In genomic region chr14:39122330-39123138, GRCh38 we compare ENCODE assay signal across 22 cellular contexts.
"Had no signal": no experiment of that assay in that cellular context is flagged by ENCODE, and none has a peak within 500 bp of the region (broad histone marks: within the 10 kb centered on the region; RNA-seq: fewer than 3 reads in every experiment).

No MANE protein-coding gene starts in this region.

- H3K27me3 Mint-ChIP-seq: activated T-helper 17 cell treated with anti-CD3 and anti-CD28 coated beads, Interleukin-2, amount 50 U/mL, for 72 hours; naive thymus-derived CD8-positive, alpha-beta T cell; progenitor cell of endocrine pancreas; stimulated activated naive CD8-positive, alpha-beta T cell treated with anti-CD3 and anti-CD28 coated beads, Interleukin-15, amount 100 ng/mL, for 72 hours had no signal

- H3K36me3 Mint-ChIP-seq: activated naive CD4-positive, alpha-beta T cell treated with anti-CD3 and anti-CD28 coated beads, Interleukin-2, amount 50 U/mL, for 72 hours had no signal

- H3K4me3 Mint-ChIP-seq: activated CD8-positive, alpha-beta T cell treated with anti-CD3 and anti-CD28 coated beads, Interleukin-2, amount 10 ng/mL, durations not matched to agents 7 days and 5 days; activated T-helper 17 cell treated with anti-CD3 and anti-CD28 coated beads, Interleukin-2, amount 50 U/mL, for 72 hours; endodermal cell; mesothelial cell of epicardium; naive thymus-derived CD8-positive, alpha-beta T cell; stimulated activated effector memory CD8-positive, alpha-beta T cell treated with anti-CD3 and anti-CD28 coated beads, Interleukin-12 subunit alpha, Interleukin-12 subunit beta, amount 100 ng/mL, for 72 hours; stimulated activated naive CD8-positive, alpha-beta T cell treated with anti-CD3 and anti-CD28 coated beads, Interleukin-15, amount 100 ng/mL, for 72 hours had no signal

- DNase-seq: activated CD4-positive, alpha-beta T cell treated with anti-CD3 and anti-CD28 coated beads, Interleukin-2, amount 50 U/mL, for 1 hour; activated CD4-positive, CD25-positive, alpha-beta regulatory T cell treated with anti-CD3 and anti-CD28 coated beads, Interleukin-2, amount 50 U/mL, for 72 hours; activated CD8-positive, alpha-beta T cell treated with anti-CD3 and anti-CD28 coated beads, Interleukin-2, amount 10 ng/mL, durations not matched to agents 7 days and 5 days; activated T-cell treated with anti-CD3 and anti-CD28 coated beads, Interleukin-2, amount 50 U/mL, for 1 hour; adrenal gland; cortex of kidney; endodermal cell; esophagus squamous epithelium; heart left ventricle; islet precursor cell; left cardiac atrium; naive thymus-derived CD8-positive, alpha-beta T cell; stimulated activated CD4-positive, alpha-beta T cell treated with anti-CD3 and anti-CD28 coated beads, Interleukin-1b, Interleukin-23, amount 100 ng/mL, for 48 hours; stimulated activated naive CD8-positive, alpha-beta T cell treated with anti-CD3 and anti-CD28 coated beads, Interleukin-15, amount 100 ng/mL, for 72 hours; T-helper 1 cell; transverse colon; WERI-Rb-1 had no signal

- H3K27ac Mint-ChIP-seq: activated CD8-positive, alpha-beta T cell treated with anti-CD3 and anti-CD28 coated beads, Interleukin-2, amount 10 ng/mL, durations not matched to agents 7 days and 5 days; activated T-helper 17 cell treated with anti-CD3 and anti-CD28 coated beads, Interleukin-2, amount 50 U/mL, for 72 hours; endodermal cell; mesothelial cell of epicardium; progenitor cell of endocrine pancreas; stimulated activated effector memory CD8-positive, alpha-beta T cell treated with anti-CD3 and anti-CD28 coated beads, Interleukin-12 subunit alpha, Interleukin-12 subunit beta, amount 100 ng/mL, for 72 hours had no signal

- H3K4me1 Mint-ChIP-seq: activated T-helper 17 cell treated with anti-CD3 and anti-CD28 coated beads, Interleukin-2, amount 50 U/mL, for 72 hours; endodermal cell; mesothelial cell of epicardium; stimulated activated effector memory CD8-positive, alpha-beta T cell treated with anti-CD3 and anti-CD28 coated beads, Interleukin-12 subunit alpha, Interleukin-12 subunit beta, amount 100 ng/mL, for 72 hours; stimulated activated naive CD8-positive, alpha-beta T cell treated with anti-CD3 and anti-CD28 coated beads, Interleukin-15, amount 100 ng/mL, for 72 hours had no signal

- H3K9me3 Mint-ChIP-seq: activated naive CD4-positive, alpha-beta T cell treated with anti-CD3 and anti-CD28 coated beads, Interleukin-2, amount 50 U/mL, for 72 hours; activated T-helper 17 cell treated with anti-CD3 and anti-CD28 coated beads, Interleukin-2, amount 50 U/mL, for 72 hours; endodermal cell; mesothelial cell of epicardium; naive thymus-derived CD8-positive, alpha-beta T cell; stimulated activated effector memory CD8-positive, alpha-beta T cell treated with anti-CD3 and anti-CD28 coated beads, Interleukin-12 subunit alpha, Interleukin-12 subunit beta, amount 100 ng/mL, for 72 hours; stimulated activated naive CD8-positive, alpha-beta T cell treated with anti-CD3 and anti-CD28 coated beads, Interleukin-15, amount 100 ng/mL, for 72 hours had no signal

- H3K4me1 ChIP-seq: adrenal gland, esophagus squamous epithelium, heart left ventricle, transverse colon had no signal

- H3K9me3 ChIP-seq: adrenal gland, esophagus squamous epithelium, heart left ventricle, transverse colon had no signal

- H3K27ac ChIP-seq: adrenal gland, heart left ventricle, transverse colon, WERI-Rb-1 had no signal

- H3K4me3 ChIP-seq: adrenal gland, esophagus squamous epithelium, heart left ventricle, transverse colon had no signal

- H3K27me3 ChIP-seq: adrenal gland, esophagus squamous epithelium, heart left ventricle, transverse colon had no signal
